In genomic region chr9:133046900-133047295, GRCh38 we compare ENCODE assay signal across 14 cellular contexts. TPM values are rescaled to one million over a fixed set of nuclear protein-coding genes. Genes with fewer than 3 reads are reported as not detected.
DNase-seq lines count a peak whose midpoint lies in the region; ATAC-seq and TF ChIP-seq lines count a peak whose summit lies in the region.
"Had no signal": no experiment of that assay in that cellular context is flagged by ENCODE, and none has a peak within 500 bp of the region (broad histone marks: within the 10 kb centered on the region; RNA-seq: fewer than 3 reads in every experiment).

No MANE protein-coding gene starts in this region.

- H3K27ac ChIP-seq in caudate nucleus (ENCODE audit: low read depth, low read length) (peak overlapping the region; percentile 84), osteoblast (ENCODE audit: low read depth, low read length) (no peak overlapping the region)
- H3K27ac ChIP-seq: A549 had no signal

- H2AFZ ChIP-seq in osteoblast (ENCODE audit: low read length), result no peak overlapping the region
- H2AFZ ChIP-seq: GM23338 had no signal

- ATAC-seq in T-helper 17 cell, result no peak
- ATAC-seq: A549, GM23338 had no signal

- H3K27me3 ChIP-seq in osteoblast (ENCODE audit: insufficient read depth, low read length), result no peaks in the 10 kb centered on the region

- no peak overlapping the region for H3K4me3 Mint-ChIP-seq in T-helper 17 cell
- H3K4me3 Mint-ChIP-seq: CD14-positive monocyte; CD8-positive, alpha-beta memory T cell; GM23338 had no signal

- H3K4me3 ChIP-seq in osteoblast (ENCODE audit: insufficient read depth, low read length), result no peak overlapping the region
- H3K4me3 ChIP-seq: A549, GM23338 had no signal

- peaks cover 65% of the 10 kb centered on the region for H3K36me3 ChIP-seq in osteoblast (ENCODE audit: insufficient read depth, low read length)

- peaks cover 21% of the 10 kb centered on the region for H4K20me1 ChIP-seq in osteoblast (ENCODE audit: insufficient read depth, low read length)

- H3K36me3 Mint-ChIP-seq in T-helper 17 cell (ENCODE audit: low read depth), result peaks cover 8% of the 10 kb centered on the region

- no peak overlapping the region for H3K4me2 ChIP-seq in osteoblast (ENCODE audit: insufficient read depth, low read length)
- H3K4me2 ChIP-seq: A549, GM23338 had no signal

- peak overlapping the region; percentile 54 for H3K27ac Mint-ChIP-seq in T-helper 17 cell
- H3K27ac Mint-ChIP-seq: GM23338 had no signal

- no peaks in the 10 kb centered on the region for H3K27me3 Mint-ChIP-seq in T-helper 17 cell

- DNase-seq in T-helper 17 cell, result no peak
- DNase-seq in caudate nucleus (lab: John Stamatoyannopoulos, UW), result peak in 31 of 61 donors; percentile 9 to 82 (median 41)
- peak; percentile 38 for DNase-seq in osteoblast (ENCODE audit: insufficient read length, low spot score, missing footprints)
- no peak for DNase-seq in effector CD4-positive, alpha-beta T cell
- no peak for DNase-seq in NCI-H187 treated with DMSO at 0.1 percent for 48 hours (lab: John Stamatoyannopoulos, UW)
- no peak for DNase-seq in NCI-H446 (lab: John Stamatoyannopoulos, UW)
- DNase-seq: Caco-2; CD8-positive, alpha-beta memory T cell; DND-41; GDM1; H7 had no signal

- peaks cover 3% of the 10 kb centered on the region for H3K4me1 Mint-ChIP-seq in T-helper 17 cell
- H3K4me1 Mint-ChIP-seq: CD14-positive monocyte; CD8-positive, alpha-beta memory T cell; GM23338 had no signal

- H3K9me3 ChIP-seq in T-helper 17 cell (ENCODE audit: control insufficient read depth, low read length, poor library complexity, severe bottlenecking), result no peaks in the 10 kb centered on the region
- H3K9me3 ChIP-seq in osteoblast (ENCODE audit: low read depth, low read length), result no peaks in the 10 kb centered on the region
- H3K9me3 ChIP-seq: A549, Caco-2 had no signal

- no peak for TF ChIP-seq CTCF in osteoblast (IDR thresholded peaks at IDR 0.05; ENCODE audit: extremely low read depth, low read depth, low read length)

- no peaks in the 10 kb centered on the region for H3K4me1 ChIP-seq in osteoblast (ENCODE audit: insufficient read depth, low read length)
- H3K4me1 ChIP-seq: A549, Caco-2 had no signal

- no peaks in the 10 kb centered on the region for H3K79me2 ChIP-seq in osteoblast (ENCODE audit: insufficient read depth, low read length)

RNA-seq across cellular contexts. Expression of gene CEL, which starts 14.9 kb away (rescaled TPM):
- under 1 TPM in 1 of 2 donors, not detected in 1; 0.42 TPM for total RNA-seq in T-helper 17 cell
- total RNA-seq in osteoblast, result under 0.01 TPM in 1 of 2 replicates, not detected in the other

RNA-seq across cellular contexts. Expression of gene GTF3C5, which starts 16.1 kb away (rescaled TPM):
- total RNA-seq in T-helper 17 cell, result 10 to 100 TPM; 38.9 to 46.6 TPM
- total RNA-seq in osteoblast, result 31.8 and 41.3 TPM in 2 replicates

Comparison
In these comparisons a context has a peak if more than half of its experiments do, and no peak if none do; other contexts are left out.
1. DNase-seq: peak in caudate nucleus (31 of 61) and osteoblast (single experiment); none in T-helper 17 cell (0 of 3), effector CD4-positive, alpha-beta T cell (single experiment), NCI-H187 treated with DMSO at 0.1 percent for 48 hours (single experiment) and NCI-H446 (0 of 2).